In the genomic region with DNA sequence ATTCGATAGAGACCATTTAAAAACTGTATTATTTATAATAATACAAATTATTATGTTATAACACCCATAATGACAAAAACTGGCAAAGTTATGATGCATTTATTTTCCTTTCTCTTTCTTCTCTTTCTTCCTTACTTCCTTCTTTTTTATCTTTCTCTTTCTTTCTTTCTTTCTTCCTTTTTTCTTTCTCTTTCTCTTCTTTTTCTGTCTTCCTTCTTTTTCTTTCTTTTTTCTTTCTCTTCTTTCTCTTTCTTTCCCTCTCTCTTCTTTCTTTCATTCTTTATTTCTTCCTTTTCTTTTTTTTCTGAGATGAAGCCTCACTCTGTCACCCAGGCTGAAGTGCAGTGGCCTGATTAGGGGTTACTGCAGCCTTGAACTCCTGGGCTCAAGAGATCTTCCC, we compare ENCODE assay signal across 19 cellular contexts. TPM values are rescaled to one million over a fixed set of nuclear protein-coding genes. Genes with fewer than 3 reads are reported as not detected.
DNase-seq lines count a peak whose midpoint lies in the region; ATAC-seq and TF ChIP-seq lines count a peak whose summit lies in the region.
"Had no signal": no experiment of that assay in that cellular context is flagged by ENCODE, and none has a peak within 500 bp of the region (broad histone marks: within the 10 kb centered on the region; RNA-seq: fewer than 3 reads in every experiment).

No MANE protein-coding gene starts in this region.

- H3K4me3 Mint-ChIP-seq in natural killer cell: no peak overlapping the region
- no peak overlapping the region for H3K4me3 Mint-ChIP-seq in natural killer cell treated with Interleukin-12 subunit alpha and Interleukin-12 subunit beta and Interleukin-15 and Interleukin-18, amount 100 ng/mL, for 72 hours
- H3K4me3 Mint-ChIP-seq: CD4-positive, alpha-beta T cell; IgD-negative memory B cell had no signal

- TF ChIP-seq CTCF in natural killer cell (IDR thresholded peaks at IDR 0.05) (peak; percentile 10), esophagus muscularis mucosa (IDR thresholded peaks at IDR 0.05) (no peak), psoas muscle (IDR thresholded peaks at IDR 0.05) (no peak), heart left ventricle (IDR thresholded peaks at IDR 0.05) (no peak)

- TF ChIP-seq EP300 in esophagus muscularis mucosa (IDR thresholded peaks at IDR 0.05): no peak

- H3K27me3 ChIP-seq in esophagus muscularis mucosa (peaks cover 0 to 11% (median 0%) of the 10 kb centered on the region in 4 donors), psoas muscle (ENCODE audit: insufficient read depth in 3 of 3, low read length in 2 of 3) (peaks cover 0 to 25% (median 2%) of the 10 kb centered on the region in 3 donors), heart left ventricle (peaks cover 0 to 36% (median 11%) of the 10 kb centered on the region in 9 donors)
- H3K27me3 ChIP-seq: Peyer's patch had no signal

- TF ChIP-seq POLR2A in esophagus muscularis mucosa (IDR thresholded peaks at IDR 0.05; ENCODE audit: low read depth): no peak
- TF ChIP-seq POLR2A in heart left ventricle (IDR thresholded peaks at IDR 0.05): no peak

- no peak for DNase-seq in natural killer cell
- no peak for DNase-seq in natural killer cell treated with Interleukin-12 subunit alpha and Interleukin-12 subunit beta and Interleukin-15 and Interleukin-18, amount 100 ng/mL, for 72 hours (ENCODE audit: low spot score)
- no peak for DNase-seq in esophagus muscularis mucosa (ENCODE audit: extremely low spot score)
- DNase-seq in psoas muscle: no peak
- DNase-seq in heart left ventricle: no peak
- no peak for DNase-seq in AG08396 (ENCODE audit: low spot score)
- DNase-seq: AML-193; CD4-positive, alpha-beta T cell; DND-41; GF-D8; MV-4-11; NCI-H1417 treated with DMSO at 0.1 percent for 48 hours; NCI-H2029; NCI-H2171 treated with DMSO at 0.1 percent for 48 hours; NCI-H774; Peyer's patch; SHP77 had no signal

- H3K27ac ChIP-seq in esophagus muscularis mucosa (replicated peaks in 1 of 4) (peak overlapping the region in 3 of 4 donors; percentile 20 to 67 (median 39)), psoas muscle (peak overlapping the region; percentile 74), heart left ventricle (no peak overlapping the region)

- H3K9me3 ChIP-seq in esophagus muscularis mucosa (no peaks in the 10 kb centered on the region), psoas muscle (no peaks in the 10 kb centered on the region), heart left ventricle (no peaks in the 10 kb centered on the region)
- H3K9me3 ChIP-seq: Peyer's patch had no signal

- H3K4me3 ChIP-seq in esophagus muscularis mucosa (peak overlapping the region in 1 of 4 donors; percentile 4), psoas muscle (peak overlapping the region; percentile 29), heart left ventricle (no peak overlapping the region)
- H3K4me3 ChIP-seq: Peyer's patch had no signal

- WGBS in esophagus muscularis mucosa: 88% methylated on average over 1 of the region's 1 CpG
- 64 to 91% (median 83%) methylated on average over 1 of the region's 1 CpG for WGBS in psoas muscle, 3 donors
- 86 to 94% (median 91%) methylated on average over 1 of the region's 1 CpG for WGBS in heart left ventricle, 4 donors

- H3K36me3 ChIP-seq in esophagus muscularis mucosa (no peaks in the 10 kb centered on the region), psoas muscle (ENCODE audit: insufficient read depth in 1 of 2, low read depth in 1 of 2) (no peaks in the 10 kb centered on the region), heart left ventricle (no peaks in the 10 kb centered on the region)
- H3K36me3 ChIP-seq: Peyer's patch had no signal

- H3K4me1 ChIP-seq in esophagus muscularis mucosa: peaks cover 0 to 9% (median 6%) of the 10 kb centered on the region in 4 donors
- H3K4me1 ChIP-seq in psoas muscle: peaks cover 11% of the 10 kb centered on the region
- H3K4me1 ChIP-seq in heart left ventricle: peaks cover 0 to 12% (median 0%) of the 10 kb centered on the region in 12 donors
- H3K4me1 ChIP-seq: Peyer's patch had no signal

- no peaks in the 10 kb centered on the region for H3K9me3 Mint-ChIP-seq in natural killer cell
- H3K9me3 Mint-ChIP-seq in natural killer cell treated with Interleukin-12 subunit alpha and Interleukin-12 subunit beta and Interleukin-15 and Interleukin-18, amount 100 ng/mL, for 72 hours: no peaks in the 10 kb centered on the region
- H3K9me3 Mint-ChIP-seq: CD4-positive, alpha-beta T cell had no signal

- peaks cover 15 to 17% of the 10 kb centered on the region in 2 donors for H3K4me1 Mint-ChIP-seq in natural killer cell
- peaks cover 10 to 14% of the 10 kb centered on the region in 2 donors for H3K4me1 Mint-ChIP-seq in natural killer cell treated with Interleukin-12 subunit alpha and Interleukin-12 subunit beta and Interleukin-15 and Interleukin-18, amount 100 ng/mL, for 72 hours (ENCODE audit: low read depth in 2 of 2)

- ATAC-seq in natural killer cell (no peak), psoas muscle (no peak), heart left ventricle (no peak), HG03442 (IDR thresholded peaks at IDR 0.05; ENCODE audit: unreplicated experiment) (no peak)
- ATAC-seq in natural killer cell treated with Interleukin-12 subunit alpha and Interleukin-12 subunit beta and Interleukin-15 and Interleukin-18, amount 100 ng/mL, for 72 hours: no peak

- H3K27me3 Mint-ChIP-seq in natural killer cell (ENCODE audit: low read depth in 2 of 2): peaks cover 22 to 51% of the 10 kb centered on the region in 2 donors
- peaks cover 12 to 36% of the 10 kb centered on the region in 2 donors for H3K27me3 Mint-ChIP-seq in natural killer cell treated with Interleukin-12 subunit alpha and Interleukin-12 subunit beta and Interleukin-15 and Interleukin-18, amount 100 ng/mL, for 72 hours

- intact Hi-C loops in natural killer cell (cut with micrococcal nuclease): no loop called here
- intact Hi-C loops in esophagus muscularis mucosa (cut with DNase I): no loop called here
- intact Hi-C loops in psoas muscle (cut with DNase I): loop anchor here in 1 of 2 donors (10.0 kb wide), 1 partner anchor 92 kb away; no protein-coding TSS in a partner anchor
- intact Hi-C loops in heart left ventricle (cut with DNase I): no loop called here

- H3K36me3 Mint-ChIP-seq in natural killer cell: no peaks in the 10 kb centered on the region
- no peaks in the 10 kb centered on the region for H3K36me3 Mint-ChIP-seq in natural killer cell treated with Interleukin-12 subunit alpha and Interleukin-12 subunit beta and Interleukin-15 and Interleukin-18, amount 100 ng/mL, for 72 hours
- H3K36me3 Mint-ChIP-seq: IgD-negative memory B cell had no signal

- no peak overlapping the region for H3K27ac Mint-ChIP-seq in natural killer cell
- H3K27ac Mint-ChIP-seq in natural killer cell treated with Interleukin-12 subunit alpha and Interleukin-12 subunit beta and Interleukin-15 and Interleukin-18, amount 100 ng/mL, for 72 hours: peak overlapping the region in 1 of 2 donors; percentile 20
- H3K27ac Mint-ChIP-seq: CD4-positive, alpha-beta T cell; IgD-negative memory B cell had no signal

RNA-seq across cellular contexts. Expression of gene ZNF516, which starts 27.5 kb away (rescaled TPM):
- total RNA-seq in natural killer cell (10 to 100 TPM; 49.1 to 60.0 (median 52.4) TPM), esophagus muscularis mucosa (10 to 100 TPM; 28.5 to 44.9 (median 35.8) TPM), psoas muscle (10 to 100 TPM in 3 of 4 donors, 1 to 10 TPM in 1; 9.6 to 20.6 (median 17.2) TPM), heart left ventricle (10 to 100 TPM; 10.1 to 24.8 (median 14.6) TPM)
- total RNA-seq in natural killer cell treated with Interleukin-12 subunit alpha and Interleukin-12 subunit beta and Interleukin-15 and Interleukin-18, amount 100 ng/mL, for 72 hours: 10 to 100 TPM; 10.8 to 21.1 TPM
- polyA plus RNA-seq in psoas muscle (1 to 10 TPM; 2.4 to 8.1 (median 2.7) TPM), heart left ventricle (1 to 10 TPM; 4.8 to 4.9 TPM)

Comparison
In these comparisons a context has a peak if more than half of its experiments do, and no peak if none do; other contexts are left out.
1. H3K27ac ChIP-seq: peak in esophagus muscularis mucosa (3 of 4) and psoas muscle (single experiment); none in heart left ventricle (0 of 12).